ENCODE assay signal across 14 cellular contexts in genomic region chr6:81696505-81696904, GRCh38. TPM values are rescaled to one million over a fixed set of nuclear protein-coding genes. Genes with fewer than 3 reads are reported as not detected.
DNase-seq lines count a peak whose midpoint lies in the region; ATAC-seq and TF ChIP-seq lines count a peak whose summit lies in the region.
"Had no signal": no experiment of that assay in that cellular context is flagged by ENCODE, and none has a peak within 500 bp of the region (broad histone marks: within the 10 kb centered on the region; RNA-seq: fewer than 3 reads in every experiment).

No MANE protein-coding gene starts in this region.

- DNase-seq in PC-3 (peak; percentile 51), left lobe of liver (ENCODE audit: low spot score) (no peak), NCI-H187 (lab: John Stamatoyannopoulos, UW) (no peak), sciatic nerve (ENCODE audit: low spot score) (no peak)
- DNase-seq in activated CD4-positive, alpha-beta T cell treated with anti-CD3 and anti-CD28 coated beads for 4 hours, result no peak
- DNase-seq: adrenal gland, GM23248, NCI-H2227 treated with DMSO at 0.1 percent for 48 hours, T-cell had no signal

- TF ChIP-seq CTCF in PC-3 (conservative IDR thresholded peaks at IDR 0.05; ENCODE audit: low read depth, low read length), result no peak

- no peak overlapping the region for H3K4me3 ChIP-seq in PC-3 (ENCODE audit: low read length)
- H3K4me3 ChIP-seq: adrenal gland, esophagus muscularis mucosa, GM23248 had no signal

- CTCF ChIA-PET in PC-3 (lab: Charles Lee), result no interaction called here

- intact Hi-C loops in PC-3 (cut with micrococcal nuclease) (no loop called here), sciatic nerve (cut with DNase I) (no loop called here)

- no peak overlapping the region for H3K9ac ChIP-seq in PC-3 (ENCODE audit: low read length)
- H3K9ac ChIP-seq: GM23248, parathyroid adenoma had no signal

- BruUV-seq in PC-3 (replicated peaks; lab: Mats Ljungman, UMichigan), result no TSS peak

- H3K36me3 ChIP-seq in PC-3 (ENCODE audit: low read depth, low read length), result no peaks in the 10 kb centered on the region
- H3K36me3 ChIP-seq: adrenal gland, esophagus muscularis mucosa had no signal

- H3K27ac ChIP-seq in PC-3 (ENCODE audit: low read length), result no peak overlapping the region
- H3K27ac ChIP-seq: adrenal gland, esophagus muscularis mucosa, GM23248, parathyroid adenoma had no signal

- no peaks in the 10 kb centered on the region for H3K27me3 ChIP-seq in PC-3 (ENCODE audit: low read length)
- H3K27me3 ChIP-seq: adrenal gland, esophagus muscularis mucosa had no signal

- H3K79me2 ChIP-seq in PC-3 (ENCODE audit: low read length), result no peaks in the 10 kb centered on the region
- H3K79me2 ChIP-seq: parathyroid adenoma had no signal

- H3F3A ChIP-seq in PC-3 (ENCODE audit: low read length, unreplicated experiment), result no peaks in the 10 kb centered on the region

- no peak overlapping the region for H2AFZ ChIP-seq in PC-3 (ENCODE audit: low read length)
- H2AFZ ChIP-seq: GM23248 had no signal

- no peaks in the 10 kb centered on the region for H4K20me1 ChIP-seq in PC-3 (ENCODE audit: low read length)

- ATAC-seq in GM18520 (IDR thresholded peaks at IDR 0.05; ENCODE audit: unreplicated experiment), result peak; percentile 84
- peak; percentile 68 for ATAC-seq in HG03432 (IDR thresholded peaks at IDR 0.05; ENCODE audit: unreplicated experiment)
- peak; percentile 37 for ATAC-seq in PC-3
- peak; percentile 59 for ATAC-seq in left lobe of liver
- ATAC-seq in HG03175 (IDR thresholded peaks at IDR 0.05; ENCODE audit: unreplicated experiment), result no peak
- no peak for ATAC-seq in sciatic nerve
- ATAC-seq: T-cell had no signal

- H3K9me3 ChIP-seq in PC-3 (ENCODE audit: low read length), result no peaks in the 10 kb centered on the region
- H3K9me3 ChIP-seq: adrenal gland, esophagus muscularis mucosa had no signal

- H3K4me2 ChIP-seq in PC-3 (ENCODE audit: low read length), result 0 out of 2 replicates have a peak overlapping the region, but pooled peaks have one; percentile 14

- POLR2A ChIA-PET in PC-3 (lab: Charles Lee; ENCODE audit: unreplicated experiment), result no interaction called here

- H3K9me2 ChIP-seq in PC-3 (replicated peaks; ENCODE audit: low read length), result no peaks in the 10 kb centered on the region

- H3K4me1 ChIP-seq in PC-3 (ENCODE audit: insufficient read depth, low read length), result peaks cover 15% of the 10 kb centered on the region
- H3K4me1 ChIP-seq: parathyroid adenoma had no signal

RNA-seq across cellular contexts. Expression of gene TENT5A, which starts 56.0 kb away (rescaled TPM):
- total RNA-seq in PC-3 (2014; rRNA removed), result 5.6 and 6.4 TPM in 2 replicates
- total RNA-seq in left lobe of liver, result 7.8 TPM
- 24.2 TPM for total RNA-seq in sciatic nerve

Comparison
In these comparisons a context has a peak if more than half of its experiments do, and no peak if none do; other contexts are left out.
1. ATAC-seq: peak in GM18520 (single experiment), HG03432 (single experiment), PC-3 (single experiment) and left lobe of liver (single experiment); none in HG03175 (single experiment) and sciatic nerve (single experiment).